Comparison of ENCODE assay signal across 19 cellular contexts in genomic region chr12:41556176-41556575, GRCh38.
"Had no signal": no experiment of that assay in that cellular context is flagged by ENCODE, and none has a peak within 500 bp of the region (broad histone marks: within the 10 kb centered on the region; RNA-seq: fewer than 3 reads in every experiment).

No MANE protein-coding gene starts in this region.

- DNase-seq: activated B cell treated with CpG ODN at 0.5 μM for 24 hours; activated CD4-positive, alpha-beta T cell treated with anti-CD3 and anti-CD28 coated beads for 1 hour; activated CD4-positive, alpha-beta T cell treated with anti-CD3 and anti-CD28 coated beads, Interleukin-2, amount 10 ng/mL, durations not matched to agents 24 days and 14 days; activated CD4-positive, alpha-beta T cell treated with anti-CD3 and anti-CD28 coated beads, Interleukin-2, amount 50 U/mL, for 48 hours; activated CD8-positive, alpha-beta memory T cell treated with anti-CD3 and anti-CD28 coated beads, Interleukin-2, amount 10 ng/mL, durations not matched to agents 7 days and 5 days; activated effector memory CD4-positive, alpha-beta T cell treated with Interleukin-2 at 50 U/mL for 16 hours; activated naive CD4-positive, alpha-beta T cell; activated T-cell treated with anti-CD3 and anti-CD28 coated beads, Interleukin-2, amount 50 U/mL, for 24 hours; aorta; central memory CD4-positive, alpha-beta T cell; MG63; NCI-H1105 treated with DMSO at 0.1 percent for 48 hours; NCI-H146; NCI-H187 treated with DMSO at 0.1 percent for 48 hours; NCI-H524 treated with DMSO at 0.1 percent for 48 hours; SIG-M5; T-helper 17 cell; T-helper 9 cell had no signal

- H3K4me3 ChIP-seq: breast epithelium, MG63 had no signal
